Comparison of ENCODE assay signal across 10 cellular contexts in the genomic region with DNA sequence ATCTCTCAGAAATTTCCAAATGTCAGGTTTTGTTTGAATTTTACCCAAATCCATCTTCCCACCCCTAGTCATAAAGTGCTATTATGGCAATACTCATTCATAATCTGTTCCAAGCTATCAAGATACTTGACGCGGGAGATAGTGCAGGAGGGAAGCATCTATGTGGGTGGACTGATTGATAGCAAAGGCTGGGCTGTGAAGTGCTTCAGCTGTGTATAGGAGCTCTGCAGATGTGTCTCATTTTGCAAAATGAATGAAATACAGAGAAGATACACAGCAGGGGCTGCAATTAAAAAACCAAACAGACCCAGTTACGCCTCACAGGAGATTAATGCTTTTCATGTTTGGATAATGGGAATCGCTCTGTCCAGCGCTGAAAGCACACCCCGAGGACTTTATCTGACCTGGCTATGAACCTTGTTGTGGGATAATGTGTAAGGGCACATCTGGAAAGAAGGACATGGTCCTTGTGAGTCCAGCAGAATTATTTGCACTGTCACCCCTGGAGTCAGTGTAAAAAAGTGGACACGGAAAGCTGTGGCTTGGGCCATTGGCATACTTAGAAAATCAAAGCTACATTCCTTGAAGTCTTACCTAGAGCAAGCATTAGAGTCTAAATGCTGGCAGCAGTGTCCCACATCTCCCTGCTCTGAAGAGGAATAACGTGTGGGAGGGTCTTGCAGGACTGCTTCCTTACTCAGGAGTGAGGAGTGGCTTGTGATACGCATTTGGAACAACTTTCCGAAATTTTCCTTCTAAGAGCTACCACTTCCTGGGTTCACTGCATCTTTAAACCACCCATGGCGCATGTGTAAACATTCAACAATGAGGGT. TPM values are rescaled to one million over a fixed set of nuclear protein-coding genes. Genes with fewer than 3 reads are reported as not detected.
DNase-seq lines count a peak whose midpoint lies in the region; TF ChIP-seq lines count a peak whose summit lies in the region.
"Had no signal": no experiment of that assay in that cellular context is flagged by ENCODE, and none has a peak within 500 bp of the region (broad histone marks: within the 10 kb centered on the region; RNA-seq: fewer than 3 reads in every experiment).

No MANE protein-coding gene starts in this region.

- TF ChIP-seq CTCF in Calu3 (IDR thresholded peaks at IDR 0.05; ENCODE audit: unreplicated experiment), result no peak

- H2BK5ac ChIP-seq in trophoblast cell (ENCODE audit: low read depth, low read length, poor library complexity), result no peak overlapping the region

- no peak overlapping the region for H3K23ac ChIP-seq in trophoblast cell (ENCODE audit: low read length)

- peak overlapping the region; percentile 76 for H3K4me3 Mint-ChIP-seq in Calu3 (ENCODE audit: low read depth, unreplicated experiment)

- no peak overlapping the region for H4K8ac ChIP-seq in trophoblast cell (ENCODE audit: low read depth, low read length)

- H3K27ac ChIP-seq in duodenal mucosa (ENCODE audit: low read depth, low read length) (no peak overlapping the region), trophoblast cell (ENCODE audit: low read depth, low read length) (no peak overlapping the region)
- H3K27ac ChIP-seq: BLaER1, GM23248 had no signal

- H3K4me2 ChIP-seq in trophoblast cell (ENCODE audit: low read length), result no peak overlapping the region
- H3K4me2 ChIP-seq: BLaER1 had no signal

- no peak overlapping the region for H2BK120ac ChIP-seq in trophoblast cell (ENCODE audit: insufficient read depth, low read length, poor library complexity)

- H3K4me3 ChIP-seq in duodenal mucosa (ENCODE audit: low read depth in 1 of 2, low read length in 2 of 2) (peak overlapping the region; percentile 71 to 78), trophoblast cell (ENCODE audit: low read depth, low read length) (no peak overlapping the region)
- H3K4me3 ChIP-seq: BLaER1, GM23248 had no signal

- peaks cover 42% of the 10 kb centered on the region for H3K36me3 Mint-ChIP-seq in Calu3 (ENCODE audit: insufficient read depth, unreplicated experiment)

- no peak overlapping the region for H4K12ac ChIP-seq in trophoblast cell (ENCODE audit: low read depth, low read length)

- H3K4me1 Mint-ChIP-seq in Calu3 (ENCODE audit: low read depth, unreplicated experiment), result peaks cover 81% of the 10 kb centered on the region

- intact Hi-C loops in Calu3 (cut with micrococcal nuclease; ENCODE audit: unreplicated experiment) (no loop called here), posterior cingulate gyrus (cut with DNase I) (no loop called here)

- no peak overlapping the region for H3K14ac ChIP-seq in trophoblast cell (ENCODE audit: low read length)

- CTCF ChIA-PET in Calu3 (lab: Charles Lee), result interaction anchor here (0.5 to 1.9 kb wide), 4 partner anchors 7 to 102 kb away, joined by 3 to 12 read pairs (median 4); no protein-coding TSS in a partner anchor

- peaks cover 0 to 8% of the 10 kb centered on the region in 2 donors for H3K36me3 ChIP-seq in duodenal mucosa (ENCODE audit: control insufficient read depth in 1 of 2, insufficient read depth in 2 of 2, low read length in 2 of 2)
- no peaks in the 10 kb centered on the region for H3K36me3 ChIP-seq in trophoblast cell (ENCODE audit: control insufficient read depth in 1 of 2, insufficient read depth in 2 of 2, low read length in 2 of 2)
- H3K36me3 ChIP-seq: BLaER1 had no signal

- no peak overlapping the region for H4K91ac ChIP-seq in trophoblast cell (ENCODE audit: low read depth, low read length)

- H3K9ac ChIP-seq in duodenal mucosa (ENCODE audit: low read depth in 1 of 2, low read length in 2 of 2) (peak overlapping the region; percentile 70 to 74), trophoblast cell (ENCODE audit: low read length) (no peak overlapping the region)
- H3K9ac ChIP-seq: BLaER1, GM23248 had no signal

- H3K18ac ChIP-seq in trophoblast cell (ENCODE audit: low read length), result no peak overlapping the region

- peaks cover 8% of the 10 kb centered on the region for H3K79me1 ChIP-seq in trophoblast cell (ENCODE audit: low read length)

- no peaks in the 10 kb centered on the region for H3K9me3 Mint-ChIP-seq in Calu3 (ENCODE audit: low read depth, unreplicated experiment)

- H2AFZ ChIP-seq in trophoblast cell (ENCODE audit: insufficient read depth, low read length, poor library complexity), result no peak overlapping the region
- H2AFZ ChIP-seq: GM23248 had no signal

- no peak for DNase-seq in Calu3
- DNase-seq in NCI-H345 treated with DMSO at 0.1 percent for 48 hours (lab: John Stamatoyannopoulos, UW; ENCODE audit: unreplicated experiment), result peak; percentile 41
- peak; percentile 57 to 69 for DNase-seq in trophoblast cell
- DNase-seq in activated CD8-positive, alpha-beta memory T cell treated with anti-CD3 and anti-CD28 coated beads for 24 hours, result no peak
- DNase-seq in posterior cingulate gyrus, result no peak
- no peak for DNase-seq in DMS153 treated with DMSO at 0.1 percent for 48 hours (lab: John Stamatoyannopoulos, UW; ENCODE audit: unreplicated experiment)
- no peak for DNase-seq in RPMI8226
- DNase-seq: GM23248 had no signal

- H2AK5ac ChIP-seq in trophoblast cell (ENCODE audit: low read length), result no peak overlapping the region

- H3K27me3 Mint-ChIP-seq in Calu3 (ENCODE audit: unreplicated experiment), result no peaks in the 10 kb centered on the region

- peak overlapping the region; percentile 73 for H3K27ac Mint-ChIP-seq in Calu3 (ENCODE audit: unreplicated experiment)

- no peak overlapping the region for H3K4ac ChIP-seq in trophoblast cell (ENCODE audit: low read depth, low read length)

- H3K9me3 ChIP-seq in duodenal mucosa (ENCODE audit: control insufficient read depth in 1 of 2, low read length in 2 of 2) (no peaks in the 10 kb centered on the region), trophoblast cell (ENCODE audit: insufficient read depth, low read depth, low read length) (no peaks in the 10 kb centered on the region)
- H3K9me3 ChIP-seq: BLaER1 had no signal

- H3K79me2 ChIP-seq in trophoblast cell (ENCODE audit: control insufficient read depth, insufficient read depth, low read length, poor library complexity), result peaks cover 2% of the 10 kb centered on the region

- H2BK12ac ChIP-seq in trophoblast cell (ENCODE audit: low read length), result no peak overlapping the region

- BruUV-seq in Calu3 (replicated peaks; lab: Mats Ljungman, UMichigan), result no TSS peak

- H3K4me1 ChIP-seq in duodenal mucosa (ENCODE audit: control insufficient read depth in 1 of 2, insufficient read depth in 2 of 2, low read length in 2 of 2), result peaks cover 34 to 45% of the 10 kb centered on the region in 2 donors
- H3K4me1 ChIP-seq in trophoblast cell (ENCODE audit: control insufficient read depth in 1 of 2, insufficient read depth in 2 of 2, low read length in 2 of 2), result peaks cover 20 to 25% of the 10 kb centered on the region in 2 experiments
- H3K4me1 ChIP-seq: BLaER1 had no signal

- no CpG with 5 or more reads among the region's 11 CpGs for whole genome bisulfite sequencing in trophoblast cell (ENCODE audit: extremely low coverage, insufficient coverage, insufficient read length)

- no peaks in the 10 kb centered on the region for H3K27me3 ChIP-seq in duodenal mucosa (ENCODE audit: control insufficient read depth in 1 of 2, insufficient read depth in 2 of 2, low read length in 2 of 2)
- no peaks in the 10 kb centered on the region for H3K27me3 ChIP-seq in trophoblast cell (ENCODE audit: insufficient read depth, low read length)
- H3K27me3 ChIP-seq: BLaER1 had no signal

RNA-seq across cellular contexts. Expression of a gene that starts 2.5 kb away (rescaled TPM):
- total RNA-seq in Calu3 (2022), result 21.9 and 25.1 TPM in 2 replicates
- polyA plus RNA-seq in trophoblast cell (2013), result 2.5 and 2.7 TPM in 2 replicates
- total RNA-seq: GM23248 had no signal

Comparison
In these comparisons a context has a peak if more than half of its experiments do, and no peak if none do; other contexts are left out.
1. DNase-seq: peak in NCI-H345 treated with DMSO at 0.1 percent for 48 hours (single experiment) and trophoblast cell (2 of 2); none in Calu3 (single experiment), activated CD8-positive, alpha-beta memory T cell treated with anti-CD3 and anti-CD28 coated beads for 24 hours (single experiment), posterior cingulate gyrus (0 of 10), DMS153 treated with DMSO at 0.1 percent for 48 hours (single experiment) and RPMI8226 (single experiment).